ENCODE assay signal across 23 cellular contexts in the genomic region with DNA sequence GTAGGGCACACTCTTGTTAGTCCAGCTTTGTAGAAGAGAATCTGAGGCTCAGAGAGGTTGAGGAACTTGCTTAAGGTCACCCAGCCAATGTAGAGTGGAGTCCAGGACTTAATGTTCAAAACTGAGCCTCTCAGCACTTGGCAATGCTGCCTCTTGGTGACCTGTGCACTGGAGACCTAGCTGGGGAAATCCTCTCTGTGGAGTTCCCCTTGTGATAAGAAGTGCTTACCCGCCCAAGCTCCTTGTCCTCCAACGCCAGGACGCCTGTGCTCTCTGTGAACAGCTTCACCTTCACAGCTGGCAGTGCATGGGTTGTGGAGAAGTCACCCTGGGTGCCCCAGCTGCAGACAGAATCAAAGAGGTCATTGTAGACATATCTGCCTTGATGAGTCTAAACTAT.
"Had no signal": no experiment of that assay in that cellular context is flagged by ENCODE, and none has a peak within 500 bp of the region (broad histone marks: within the 10 kb centered on the region; RNA-seq: fewer than 3 reads in every experiment).

No MANE protein-coding gene starts in this region.

- ATAC-seq: effector memory CD8-positive, alpha-beta T cell; gastroesophageal sphincter; left cardiac atrium; natural killer cell; stimulated activated naive B cell treated with anti-CD40 and anti-IgM and Interleukin-4, amounts not matched to agents 10 μg/mL and 1 μg/mL and 100 μg/mL, for 72 hours had no signal

- H3K4me3 Mint-ChIP-seq: dendritic cell treated with granulocyte-macrophage colony-stimulating factor and Interleukin-4, amounts not matched to agents 40 ng/mL and 50 ng/mL, for 4 days; effector memory CD8-positive, alpha-beta T cell; memory B cell; mesothelial cell of epicardium; natural killer cell; neural crest cell; stimulated activated naive B cell treated with anti-CD40 and anti-IgM and Interleukin-4, amounts not matched to agents 10 μg/mL and 1 μg/mL and 100 μg/mL, for 72 hours; type B pancreatic cell had no signal

- H3K27me3 Mint-ChIP-seq: dendritic cell treated with granulocyte-macrophage colony-stimulating factor and Interleukin-4, amounts not matched to agents 40 ng/mL and 50 ng/mL, for 4 days; effector memory CD8-positive, alpha-beta T cell; memory B cell; stimulated activated naive B cell treated with anti-CD40 and anti-IgM and Interleukin-4, amounts not matched to agents 10 μg/mL and 1 μg/mL and 100 μg/mL, for 72 hours had no signal

- FAIRE-seq: colon, kidney had no signal

- H3K9me3 Mint-ChIP-seq: dendritic cell treated with granulocyte-macrophage colony-stimulating factor and Interleukin-4, amounts not matched to agents 40 ng/mL and 50 ng/mL, for 4 days; effector memory CD8-positive, alpha-beta T cell; memory B cell; mesothelial cell of epicardium; natural killer cell; neural crest cell; stimulated activated naive B cell treated with anti-CD40 and anti-IgM and Interleukin-4, amounts not matched to agents 10 μg/mL and 1 μg/mL and 100 μg/mL, for 72 hours; type B pancreatic cell had no signal

- DNase-seq: cerebellar nuclear complex; effector memory CD8-positive, alpha-beta T cell; esophagus squamous epithelium; foreskin fibroblast; head of caudate nucleus; kidney; left cardiac atrium; natural killer cell; posterior cingulate gyrus; sigmoid colon; stimulated activated CD4-positive, alpha-beta T cell treated with anti-CD3 and anti-CD28 coated beads, Interleukin-2, amount 100 ng/mL, for 24 hours; stimulated activated CD4-positive, alpha-beta T cell treated with anti-CD3 and anti-CD28 coated beads, Interleukin-4, amount 100 ng/mL, for 4 hours; stimulated activated naive B cell treated with anti-CD40 and anti-IgM and Interleukin-4, amounts not matched to agents 10 μg/mL and 1 μg/mL and 100 μg/mL, for 72 hours had no signal

- H3K79me2 ChIP-seq: hepatocyte had no signal

- H3K27me3 ChIP-seq: gastroesophageal sphincter, hepatocyte, right atrium auricular region, sigmoid colon had no signal

- H3K27ac Mint-ChIP-seq: dendritic cell treated with granulocyte-macrophage colony-stimulating factor and Interleukin-4, amounts not matched to agents 40 ng/mL and 50 ng/mL, for 4 days; effector memory CD8-positive, alpha-beta T cell; memory B cell; mesothelial cell of epicardium; natural killer cell; stimulated activated naive B cell treated with anti-CD40 and anti-IgM and Interleukin-4, amounts not matched to agents 10 μg/mL and 1 μg/mL and 100 μg/mL, for 72 hours; type B pancreatic cell had no signal

- H3K4me3 ChIP-seq: esophagus squamous epithelium, gastroesophageal sphincter, hepatocyte, right atrium auricular region, sigmoid colon, skin epidermis had no signal

- H3K36me3 Mint-ChIP-seq: memory B cell; mesothelial cell of epicardium; natural killer cell; stimulated activated naive B cell treated with anti-CD40 and anti-IgM and Interleukin-4, amounts not matched to agents 10 μg/mL and 1 μg/mL and 100 μg/mL, for 72 hours; type B pancreatic cell had no signal

- H3K36me3 ChIP-seq: esophagus squamous epithelium, gastroesophageal sphincter, right atrium auricular region, sigmoid colon had no signal

- H3K4me1 Mint-ChIP-seq: memory B cell; mesothelial cell of epicardium; natural killer cell; stimulated activated naive B cell treated with anti-CD40 and anti-IgM and Interleukin-4, amounts not matched to agents 10 μg/mL and 1 μg/mL and 100 μg/mL, for 72 hours had no signal

- H3K4me1 ChIP-seq: esophagus squamous epithelium, gastroesophageal sphincter, right atrium auricular region, sigmoid colon had no signal

- H3K27ac ChIP-seq: esophagus squamous epithelium, gastroesophageal sphincter, hepatocyte, right atrium auricular region, sigmoid colon, skin epidermis had no signal

- H3K9me3 ChIP-seq: esophagus squamous epithelium, gastroesophageal sphincter, right atrium auricular region, sigmoid colon had no signal

- H3K4me2 ChIP-seq: hepatocyte had no signal

- H2AFZ ChIP-seq: hepatocyte had no signal
